In genomic region chr15:75152382-75153079, GRCh38 we compare ENCODE assay signal across 17 cellular contexts.
"Had no signal": no experiment of that assay in that cellular context is flagged by ENCODE, and none has a peak within 500 bp of the region (broad histone marks: within the 10 kb centered on the region; RNA-seq: fewer than 3 reads in every experiment).

No MANE protein-coding gene starts in this region.

- H3K9me3 ChIP-seq: body of pancreas had no signal

- H3K36me3 Mint-ChIP-seq: activated CD4-positive, alpha-beta memory T cell treated with anti-CD3 and anti-CD28 coated beads for 36 hours; activated naive CD4-positive, alpha-beta T cell treated with anti-CD3 and anti-CD28 coated beads, Interleukin-2, amount 50 U/mL, for 72 hours; natural killer cell treated with Interleukin-12 subunit alpha and Interleukin-12 subunit beta and Interleukin-15 and Interleukin-18, amount 100 ng/mL, for 72 hours had no signal

- H3K36me3 ChIP-seq: right atrium auricular region had no signal

- H3K27ac Mint-ChIP-seq: activated CD4-positive, alpha-beta memory T cell treated with anti-CD3 and anti-CD28 coated beads for 36 hours; activated CD4-positive, alpha-beta T cell treated with anti-CD3 and anti-CD28 coated beads for 36 hours; activated naive CD4-positive, alpha-beta T cell treated with anti-CD3 and anti-CD28 coated beads, Interleukin-2, amount 50 U/mL, for 72 hours; progenitor cell of endocrine pancreas; stimulated activated naive CD8-positive, alpha-beta T cell treated with anti-CD3 and anti-CD28 coated beads, Interleukin-15, Interleukin-2, amounts not matched to agents 100 ng/mL and 50 ng/mL, for 24 hours had no signal

- DNase-seq: activated CD4-positive, alpha-beta memory T cell treated with anti-CD3 and anti-CD28 coated beads for 36 hours; activated gamma-delta T cell; activated T-cell treated with anti-CD3 and anti-CD28 coated beads, Interleukin-2, amount 50 U/mL, for 48 hours; cortex of kidney; effector CD8-positive, alpha-beta T cell; kidney glomerular epithelial cell; left ventricle myocardium superior; occipital lobe had no signal

- H3K27ac ChIP-seq: body of pancreas had no signal

- H3K4me3 Mint-ChIP-seq: activated CD4-positive, alpha-beta memory T cell treated with anti-CD3 and anti-CD28 coated beads for 36 hours; activated CD4-positive, alpha-beta T cell treated with anti-CD3 and anti-CD28 coated beads for 36 hours; central memory CD8-positive, alpha-beta T cell; natural killer cell treated with Interleukin-12 subunit alpha and Interleukin-12 subunit beta and Interleukin-15 and Interleukin-18, amount 100 ng/mL, for 72 hours; stimulated activated naive CD8-positive, alpha-beta T cell treated with anti-CD3 and anti-CD28 coated beads, Interleukin-15, Interleukin-2, amounts not matched to agents 100 ng/mL and 50 ng/mL, for 24 hours had no signal

- H3K27me3 ChIP-seq: body of pancreas, right atrium auricular region had no signal

- ATAC-seq: activated naive CD4-positive, alpha-beta T cell treated with anti-CD3 and anti-CD28 coated beads, Interleukin-2, amount 50 U/mL, for 72 hours; body of pancreas had no signal

- H3K4me1 ChIP-seq: right atrium auricular region had no signal

- H3K27me3 Mint-ChIP-seq: central memory CD8-positive, alpha-beta T cell; natural killer cell treated with Interleukin-12 subunit alpha and Interleukin-12 subunit beta and Interleukin-15 and Interleukin-18, amount 100 ng/mL, for 72 hours; progenitor cell of endocrine pancreas; stimulated activated naive CD8-positive, alpha-beta T cell treated with anti-CD3 and anti-CD28 coated beads, Interleukin-15, Interleukin-2, amounts not matched to agents 100 ng/mL and 50 ng/mL, for 24 hours had no signal

- H3K9me3 Mint-ChIP-seq: activated naive CD4-positive, alpha-beta T cell treated with anti-CD3 and anti-CD28 coated beads, Interleukin-2, amount 50 U/mL, for 72 hours; central memory CD8-positive, alpha-beta T cell; natural killer cell treated with Interleukin-12 subunit alpha and Interleukin-12 subunit beta and Interleukin-15 and Interleukin-18, amount 100 ng/mL, for 72 hours; stimulated activated naive CD8-positive, alpha-beta T cell treated with anti-CD3 and anti-CD28 coated beads, Interleukin-15, Interleukin-2, amounts not matched to agents 100 ng/mL and 50 ng/mL, for 24 hours had no signal

- H3K4me3 ChIP-seq: body of pancreas, right atrium auricular region, skin epidermis had no signal
